Comparison of ENCODE assay signal across 10 cellular contexts in the genomic region with DNA sequence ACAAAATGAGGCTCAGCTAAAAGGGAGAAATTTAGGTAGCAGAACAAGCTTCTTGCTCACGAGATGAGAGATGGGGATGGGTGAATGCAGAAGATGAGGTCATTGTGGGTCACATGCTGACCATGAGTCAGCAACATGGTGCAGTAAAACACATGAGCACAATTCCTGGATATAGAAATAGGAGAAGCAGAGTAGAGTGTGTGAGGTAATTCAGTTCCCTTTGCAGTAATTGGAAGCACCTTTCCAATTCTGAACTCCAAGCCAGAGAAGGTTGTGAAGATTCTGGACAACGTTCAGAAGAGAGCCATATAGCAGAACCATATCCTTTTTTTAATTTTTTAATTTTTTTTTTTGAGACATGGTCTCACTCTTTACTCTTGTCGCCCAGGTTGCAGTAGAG.
DNase-seq lines count a peak whose midpoint lies in the region; ATAC-seq and TF ChIP-seq lines count a peak whose summit lies in the region.
"Had no signal": no experiment of that assay in that cellular context is flagged by ENCODE, and none has a peak within 500 bp of the region (broad histone marks: within the 10 kb centered on the region; RNA-seq: fewer than 3 reads in every experiment).

No MANE protein-coding gene starts in this region.

- H3K9me3 ChIP-seq in adrenal gland (replicated peaks in 1 of 3) (no peaks in the 10 kb centered on the region), H9 (ENCODE audit: control insufficient read depth, low read depth, low read length) (no peaks in the 10 kb centered on the region)
- no peaks in the 10 kb centered on the region for H3K9me3 ChIP-seq in naive thymus-derived CD4-positive, alpha-beta T cell (ENCODE audit: control insufficient read depth in 2 of 3, low read length in 3 of 3)

- DNase-seq in AG08395 (ENCODE audit: low spot score) (peak; percentile 83), adrenal gland (peak in 6 of 7 donors; percentile 27 to 60 (median 47)), hepatic stellate cell (ENCODE audit: low spot score) (peak; percentile 29), H9 (no peak), NCI-H2081 (lab: John Stamatoyannopoulos, UW) (no peak)
- no peak for DNase-seq in naive thymus-derived CD4-positive, alpha-beta T cell
- DNase-seq: activated CD8-positive, alpha-beta memory T cell treated with anti-CD3 and anti-CD28 coated beads for 24 hours had no signal

- no peak for ATAC-seq in HG03432 (IDR thresholded peaks at IDR 0.05; ENCODE audit: unreplicated experiment)
- no peak for ATAC-seq in naive thymus-derived CD4-positive, alpha-beta T cell
- ATAC-seq: Right ventricle myocardium inferior had no signal

- H3K36me3 ChIP-seq in adrenal gland (replicated peaks in 1 of 2): no peaks in the 10 kb centered on the region
- H3K36me3 ChIP-seq in naive thymus-derived CD4-positive, alpha-beta T cell (ENCODE audit: control insufficient read depth in 2 of 3, insufficient read depth in 3 of 3, low read length in 3 of 3): no peaks in the 10 kb centered on the region

- intact Hi-C loops in adrenal gland (cut with DNase I): no loop called here
- intact Hi-C loops in naive thymus-derived CD4-positive, alpha-beta T cell (cut with micrococcal nuclease): no loop called here

- no peak overlapping the region for H3K14ac ChIP-seq in H9 (ENCODE audit: insufficient read depth, low read length)

- TF ChIP-seq POLR2A in adrenal gland (IDR thresholded peaks at IDR 0.05): no peak

- TF ChIP-seq EP300 in Ishikawa (IDR thresholded peaks at IDR 0.05; ENCODE audit: borderline replicate concordance): no peak

- H2AFZ ChIP-seq in H9 (ENCODE audit: low read length): no peak overlapping the region

- no peak overlapping the region for H4K8ac ChIP-seq in H9 (replicated peaks; ENCODE audit: insufficient read length, low read depth, low read length)

- TF ChIP-seq CTCF in adrenal gland (IDR thresholded peaks at IDR 0.05) (no peak), H9 (conservative IDR thresholded peaks at IDR 0.05) (no peak)

- H3K36me3 Mint-ChIP-seq in H9 (ENCODE audit: insufficient read depth in 1 of 3, low read depth in 3 of 3): no peaks in the 10 kb centered on the region
- H3K36me3 Mint-ChIP-seq in naive thymus-derived CD4-positive, alpha-beta T cell: peaks cover 0 to 7% (median 0%) of the 10 kb centered on the region in 5 donors

- no peaks in the 10 kb centered on the region for H3K79me2 ChIP-seq in H9 (ENCODE audit: insufficient read depth, low read length)

- no peak overlapping the region for H2BK15ac ChIP-seq in H9 (ENCODE audit: low read depth, low read length)

- POLR2A ChIA-PET in naive thymus-derived CD4-positive, alpha-beta T cell (lab: Charles Lee): no interaction called here

- H2AK5ac ChIP-seq in H9 (ENCODE audit: insufficient read length, low read length): no peak overlapping the region

- H2BK20ac ChIP-seq in H9 (ENCODE audit: low read depth, low read length, poor library complexity, severe bottlenecking): no peak overlapping the region

- H3K4me3 Mint-ChIP-seq in H9: no peak overlapping the region
- no peak overlapping the region for H3K4me3 Mint-ChIP-seq in naive thymus-derived CD4-positive, alpha-beta T cell

- H3K4me2 ChIP-seq in H9 (ENCODE audit: insufficient read depth, insufficient read length, low read length): no peak overlapping the region

- no peak overlapping the region for H3K18ac ChIP-seq in H9 (ENCODE audit: insufficient read length, low read depth, low read length)

- CTCF ChIA-PET in naive thymus-derived CD4-positive, alpha-beta T cell (lab: Charles Lee): no interaction called here

- no peak overlapping the region for H2BK5ac ChIP-seq in H9 (ENCODE audit: insufficient read length, low read length)

- no peaks in the 10 kb centered on the region for H3K23me2 ChIP-seq in H9 (ENCODE audit: insufficient read length, low read depth, low read length, poor library complexity, severe bottlenecking)

- H3K79me1 ChIP-seq in H9 (ENCODE audit: insufficient read depth, low read depth, low read length, poor library complexity, severe bottlenecking): no peaks in the 10 kb centered on the region

- H3K4me1 Mint-ChIP-seq in H9: no peaks in the 10 kb centered on the region
- peaks cover 0 to 21% (median 0%) of the 10 kb centered on the region in 7 donors for H3K4me1 Mint-ChIP-seq in naive thymus-derived CD4-positive, alpha-beta T cell

- H3K27me3 Mint-ChIP-seq in H9 (ENCODE audit: low read depth): no peaks in the 10 kb centered on the region
- H3K27me3 Mint-ChIP-seq in naive thymus-derived CD4-positive, alpha-beta T cell: peaks cover 0 to 9% (median 0%) of the 10 kb centered on the region in 5 donors

- H3K27ac ChIP-seq in adrenal gland (no peak overlapping the region), H9 (ENCODE audit: insufficient read length, low read depth, low read length) (no peak overlapping the region)
- H3K27ac ChIP-seq in naive thymus-derived CD4-positive, alpha-beta T cell (ENCODE audit: low read depth, low read length): no peak overlapping the region

- no peak for TF ChIP-seq RAD21 in Ishikawa (IDR thresholded peaks at IDR 0.05; ENCODE audit: low read depth)

- H3K27me3 ChIP-seq in adrenal gland (no peaks in the 10 kb centered on the region), H9 (ENCODE audit: insufficient read depth, low read length) (no peaks in the 10 kb centered on the region)
- no peaks in the 10 kb centered on the region for H3K27me3 ChIP-seq in naive thymus-derived CD4-positive, alpha-beta T cell (ENCODE audit: control insufficient read depth in 2 of 2, insufficient read depth in 2 of 2, low read length in 2 of 2)

- H4K20me1 ChIP-seq in H9 (ENCODE audit: control insufficient read depth, insufficient read depth, insufficient read length): no peaks in the 10 kb centered on the region

- no peak overlapping the region for H3K9ac ChIP-seq in H9 (ENCODE audit: extremely low read depth, insufficient read length, low read length)

- H2BK12ac ChIP-seq in H9 (ENCODE audit: insufficient read length, low read depth, low read length): no peak overlapping the region

- 56 to 66% (median 61%) methylated on average over 3 of the region's 3 CpGs for WGBS in adrenal gland, 4 donors
- WGBS in H9 (ENCODE audit: extremely low coverage, insufficient read length, low lambda C conversion rate): no CpG with 5 or more reads among the region's 3 CpGs

- no peak overlapping the region for H4K5ac ChIP-seq in H9 (ENCODE audit: insufficient read length, low read depth, low read length)

- H3T11ph ChIP-seq in H9 (ENCODE audit: low read length): no peak overlapping the region

- H3K27ac Mint-ChIP-seq in H9: no peak overlapping the region
- H3K27ac Mint-ChIP-seq in naive thymus-derived CD4-positive, alpha-beta T cell: no peak overlapping the region

- no peak overlapping the region for H3K23ac ChIP-seq in H9 (ENCODE audit: insufficient read length, low read depth, low read length)

- no peak overlapping the region for H4K91ac ChIP-seq in H9 (ENCODE audit: insufficient read length, low read depth, low read length)

- no peak overlapping the region for H3K56ac ChIP-seq in H9 (ENCODE audit: insufficient read length, low read depth, low read length)

- no peak overlapping the region for H2BK120ac ChIP-seq in H9 (ENCODE audit: low read depth, low read length, poor library complexity, severe bottlenecking)

- H3K9me3 Mint-ChIP-seq in H9: no peaks in the 10 kb centered on the region
- H3K9me3 Mint-ChIP-seq in naive thymus-derived CD4-positive, alpha-beta T cell: peaks cover 0 to 12% (median 0%) of the 10 kb centered on the region in 11 donors

- no peaks in the 10 kb centered on the region for H3K4me1 ChIP-seq in adrenal gland (replicated peaks in 1 of 2)
- H3K4me1 ChIP-seq in H9 (ENCODE audit: insufficient read depth, low read length): no peaks in the 10 kb centered on the region
- H3K4me1 ChIP-seq in naive thymus-derived CD4-positive, alpha-beta T cell (ENCODE audit: control insufficient read depth in 2 of 2, insufficient read depth in 2 of 2, low read length in 2 of 2): no peaks in the 10 kb centered on the region

- H3K4me3 ChIP-seq in adrenal gland: no peak overlapping the region
- no peak overlapping the region for H3K4me3 ChIP-seq in naive thymus-derived CD4-positive, alpha-beta T cell (ENCODE audit: low read length)

- H3K4ac ChIP-seq in H9 (ENCODE audit: low read depth, low read length): no peak overlapping the region

TF ChIP-seq in Ishikawa, 13 proteins besides CTCF, POLR2A, EP300 and RAD21:
- TF ChIP-seq, protein P1, sequence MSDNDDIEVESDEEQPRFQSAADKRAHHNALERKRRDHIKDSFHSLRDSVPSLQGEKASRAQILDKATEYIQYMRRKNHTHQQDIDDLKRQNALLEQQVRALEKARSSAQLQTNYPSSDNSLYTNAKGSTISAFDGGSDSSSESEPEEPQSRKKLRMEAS (IDR thresholded peaks at IDR 0.05): 0 out of 2 replicates have a peak, but pooled peaks have one; percentile 24
- TF ChIP-seq NFIC (IDR thresholded peaks at IDR 0.05): no peak
- TF ChIP-seq, protein P2, sequence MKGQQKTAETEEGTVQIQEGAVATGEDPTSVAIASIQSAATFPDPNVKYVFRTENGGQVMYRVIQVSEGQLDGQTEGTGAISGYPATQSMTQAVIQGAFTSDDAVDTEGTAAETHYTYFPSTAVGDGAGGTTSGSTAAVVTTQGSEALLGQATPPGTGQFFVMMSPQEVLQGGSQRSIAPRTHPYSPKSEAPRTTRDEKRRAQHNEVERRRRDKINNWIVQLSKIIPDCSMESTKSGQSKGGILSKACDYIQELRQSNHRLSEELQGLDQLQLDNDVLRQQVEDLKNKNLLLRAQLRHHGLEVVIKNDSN (IDR thresholded peaks at IDR 0.05): peak; percentile 83
TF ChIP-seq in Ishikawa: peak in this region for 2.

Comparison
In these comparisons a context has a peak if more than half of its experiments do, and no peak if none do; other contexts are left out.
1. DNase-seq: peak in AG08395 (single experiment), adrenal gland (6 of 7) and hepatic stellate cell (single experiment); none in H9 (single experiment), NCI-H2081 (0 of 2) and naive thymus-derived CD4-positive, alpha-beta T cell (0 of 9).